21 cellular contexts compared by ENCODE assay signal in the genomic region with DNA sequence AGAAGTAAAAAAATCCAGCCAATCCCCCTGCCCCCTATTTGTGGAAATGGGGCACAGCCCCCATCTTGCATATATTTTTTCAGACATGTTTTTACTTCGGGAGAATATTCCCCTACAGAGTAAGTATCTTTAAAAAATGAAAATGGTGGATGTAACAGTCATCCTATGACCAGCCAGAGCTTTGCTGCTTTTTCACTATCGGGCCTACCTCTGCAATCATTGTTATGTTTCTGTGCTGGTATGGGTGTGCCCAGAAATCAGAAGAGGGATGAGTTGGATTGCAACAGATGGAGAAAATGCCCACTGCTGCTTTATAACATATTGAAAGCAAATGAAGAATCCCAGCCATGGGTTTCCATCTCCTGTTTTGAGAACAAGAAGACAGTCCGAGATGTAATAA. TPM values are rescaled to one million over a fixed set of nuclear protein-coding genes. Genes with fewer than 3 reads are reported as not detected.
DNase-seq lines count a peak whose midpoint lies in the region; ATAC-seq and TF ChIP-seq lines count a peak whose summit lies in the region.
"Had no signal": no experiment of that assay in that cellular context is flagged by ENCODE, and none has a peak within 500 bp of the region (broad histone marks: within the 10 kb centered on the region; RNA-seq: fewer than 3 reads in every experiment).

No MANE protein-coding gene starts in this region.

- ATAC-seq in T-helper 17 cell, result no peak
- ATAC-seq in central memory CD8-positive, alpha-beta T cell (replicated peaks; ENCODE audit: extremely low read depth, poor library complexity, severe bottlenecking), result no peak
- ATAC-seq in upper lobe of right lung, result no peak

- POLR2A ChIA-PET in GM10248 (lab: Yijun Ruan, JAX), result no interaction called here

- peaks cover 24% of the 10 kb centered on the region for H3K36me3 Mint-ChIP-seq in activated naive CD4-positive, alpha-beta T cell treated with anti-CD3 and anti-CD28 coated beads for 36 hours (ENCODE audit: low read depth)
- peaks cover 9% of the 10 kb centered on the region for H3K36me3 Mint-ChIP-seq in T-helper 17 cell (ENCODE audit: low read depth)
- H3K36me3 Mint-ChIP-seq in central memory CD8-positive, alpha-beta T cell (ENCODE audit: insufficient read depth), result peaks cover 52% of the 10 kb centered on the region

- intact Hi-C loops in activated naive CD4-positive, alpha-beta T cell treated with anti-CD3 and anti-CD28 coated beads for 36 hours (cut with micrococcal nuclease), result loop anchor here (1.0 to 10.0 kb wide), 3 partner anchors 8 to 641 kb away; a partner anchor contains a TSS
- intact Hi-C loops in upper lobe of right lung (cut with DNase I), result no loop called here

- H3K27ac Mint-ChIP-seq in activated naive CD4-positive, alpha-beta T cell treated with anti-CD3 and anti-CD28 coated beads for 36 hours, result peak overlapping the region; percentile 96
- peak overlapping the region; percentile 99 for H3K27ac Mint-ChIP-seq in T-helper 17 cell
- peak overlapping the region; percentile 98 for H3K27ac Mint-ChIP-seq in central memory CD8-positive, alpha-beta T cell (ENCODE audit: low read depth)

- DNase-seq in activated naive CD4-positive, alpha-beta T cell treated with anti-CD3 and anti-CD28 coated beads for 36 hours, result peak; percentile 45
- no peak for DNase-seq in activated naive CD4-positive, alpha-beta T cell treated with anti-CD3 and anti-CD28 coated beads, Interleukin-2, amount 50 U/mL, for 16 hours
- DNase-seq in T-helper 17 cell, result no peak
- no peak for DNase-seq in central memory CD8-positive, alpha-beta T cell (ENCODE audit: low spot score in 2 of 2)
- no peak for DNase-seq in upper lobe of right lung
- DNase-seq in GM10248 (ENCODE audit: extremely low spot score), result no peak
- no peak for DNase-seq in NCI-H2107 (lab: John Stamatoyannopoulos, UW)
- DNase-seq: amygdala, C1 segment of cervical spinal cord, GF-D8, kidney glomerular epithelial cell, MG63, NCI-H1417, NCI-H446 treated with DMSO at 0.1 percent for 48 hours, occipital lobe, OCI-M1, SHP77, small intestine, SW 1271 had no signal

- H3K4me3 Mint-ChIP-seq in activated naive CD4-positive, alpha-beta T cell treated with anti-CD3 and anti-CD28 coated beads for 36 hours, result peak overlapping the region; percentile 90
- H3K4me3 Mint-ChIP-seq in T-helper 17 cell, result peak overlapping the region; percentile 97
- H3K4me3 Mint-ChIP-seq in central memory CD8-positive, alpha-beta T cell, result peak overlapping the region; percentile 99

- no peaks in the 10 kb centered on the region for H3K9me3 Mint-ChIP-seq in activated naive CD4-positive, alpha-beta T cell treated with anti-CD3 and anti-CD28 coated beads for 36 hours
- H3K9me3 Mint-ChIP-seq in central memory CD8-positive, alpha-beta T cell, result no peaks in the 10 kb centered on the region

- no peaks in the 10 kb centered on the region for H3K4me1 ChIP-seq in upper lobe of right lung

- H3K4me1 Mint-ChIP-seq in activated naive CD4-positive, alpha-beta T cell treated with anti-CD3 and anti-CD28 coated beads for 36 hours (ENCODE audit: low read depth), result peaks cover 42% of the 10 kb centered on the region
- H3K4me1 Mint-ChIP-seq in T-helper 17 cell, result peaks cover 43% of the 10 kb centered on the region
- peaks cover 62% of the 10 kb centered on the region for H3K4me1 Mint-ChIP-seq in central memory CD8-positive, alpha-beta T cell

- H3K36me3 ChIP-seq in upper lobe of right lung, result no peaks in the 10 kb centered on the region
- H3K36me3 ChIP-seq: MG63 had no signal

- no peaks in the 10 kb centered on the region for H3K27me3 ChIP-seq in upper lobe of right lung

- H3K27ac ChIP-seq in upper lobe of right lung, result no peak overlapping the region

- H3K4me3 ChIP-seq in upper lobe of right lung, result peak overlapping the region; percentile 36
- H3K4me3 ChIP-seq: lung, MG63 had no signal

- H3K27me3 Mint-ChIP-seq in activated naive CD4-positive, alpha-beta T cell treated with anti-CD3 and anti-CD28 coated beads for 36 hours (ENCODE audit: low read depth), result no peaks in the 10 kb centered on the region
- H3K27me3 Mint-ChIP-seq in T-helper 17 cell, result no peaks in the 10 kb centered on the region
- no peaks in the 10 kb centered on the region for H3K27me3 Mint-ChIP-seq in central memory CD8-positive, alpha-beta T cell

- H3K9me3 ChIP-seq in T-helper 17 cell (ENCODE audit: control insufficient read depth, low read length, poor library complexity, severe bottlenecking) (no peaks in the 10 kb centered on the region), upper lobe of right lung (no peaks in the 10 kb centered on the region)
- H3K9me3 ChIP-seq: MG63 had no signal

- CTCF ChIA-PET in activated naive CD4-positive, alpha-beta T cell treated with anti-CD3 and anti-CD28 coated beads for 36 hours (lab: Charles Lee), result interaction anchor here (0.6 to 6.1 kb wide), 13 partner anchors 10 to 122 kb away, joined by 3 to 56 read pairs (median 4); no protein-coding TSS in a partner anchor
- CTCF ChIA-PET in GM10248 (lab: Yijun Ruan, JAX), result interaction anchor here (0.9 to 2.8 kb wide), 7 partner anchors 10 to 605 kb away, joined by 3 to 13 read pairs (median 6); no protein-coding TSS in a partner anchor

- TF ChIP-seq CTCF in upper lobe of right lung (IDR thresholded peaks at IDR 0.05) (no peak), GM10248 (IDR thresholded peaks at IDR 0.05; ENCODE audit: control extremely low read depth, extremely low read depth, low read depth, missing control alignments) (no peak)

RNA-seq across cellular contexts. Expression of a gene that starts 2.9 kb away (rescaled TPM):
- total RNA-seq in activated naive CD4-positive, alpha-beta T cell treated with anti-CD3 and anti-CD28 coated beads for 36 hours, result 10 to 100 TPM; 73.5 to 78.3 TPM
- 100 to 1,000 TPM; 265 to 295 TPM for total RNA-seq in T-helper 17 cell
- 8.9 TPM for total RNA-seq in upper lobe of right lung
- total RNA-seq: fibroblast of lung had no signal

RNA-seq across cellular contexts. Expression of a gene that starts 38.1 kb away (rescaled TPM):
- total RNA-seq in activated naive CD4-positive, alpha-beta T cell treated with anti-CD3 and anti-CD28 coated beads for 36 hours, result 10 to 100 TPM in 1 of 2 experiments, 1 to 10 TPM in 1; 9.6 to 10.7 TPM
- total RNA-seq in T-helper 17 cell (10 to 100 TPM in 1 of 2 donors, 1 to 10 TPM in 1; 7.3 to 12.6 TPM), upper lobe of right lung (171 TPM)

Comparison
In these comparisons a context has a peak if more than half of its experiments do, and no peak if none do; other contexts are left out.
1. RNA of a gene that starts 38.1 kb away (total RNA-seq): 171 TPM in upper lobe of right lung (single experiment); 7.3 to 12.6 TPM in T-helper 17 cell and 9.6 to 10.7 TPM in activated naive CD4-positive, alpha-beta T cell treated with anti-CD3 and anti-CD28 coated beads for 36 hours; every median in the first group is over 10 times any median in the second.
2. Peak in every context shown above with its lines, with median percentiles within 50 percentile points of each other: H3K27ac Mint-ChIP-seq and H3K4me3 Mint-ChIP-seq.